ENCODE assay signal across 8 cellular contexts in the genomic region with DNA sequence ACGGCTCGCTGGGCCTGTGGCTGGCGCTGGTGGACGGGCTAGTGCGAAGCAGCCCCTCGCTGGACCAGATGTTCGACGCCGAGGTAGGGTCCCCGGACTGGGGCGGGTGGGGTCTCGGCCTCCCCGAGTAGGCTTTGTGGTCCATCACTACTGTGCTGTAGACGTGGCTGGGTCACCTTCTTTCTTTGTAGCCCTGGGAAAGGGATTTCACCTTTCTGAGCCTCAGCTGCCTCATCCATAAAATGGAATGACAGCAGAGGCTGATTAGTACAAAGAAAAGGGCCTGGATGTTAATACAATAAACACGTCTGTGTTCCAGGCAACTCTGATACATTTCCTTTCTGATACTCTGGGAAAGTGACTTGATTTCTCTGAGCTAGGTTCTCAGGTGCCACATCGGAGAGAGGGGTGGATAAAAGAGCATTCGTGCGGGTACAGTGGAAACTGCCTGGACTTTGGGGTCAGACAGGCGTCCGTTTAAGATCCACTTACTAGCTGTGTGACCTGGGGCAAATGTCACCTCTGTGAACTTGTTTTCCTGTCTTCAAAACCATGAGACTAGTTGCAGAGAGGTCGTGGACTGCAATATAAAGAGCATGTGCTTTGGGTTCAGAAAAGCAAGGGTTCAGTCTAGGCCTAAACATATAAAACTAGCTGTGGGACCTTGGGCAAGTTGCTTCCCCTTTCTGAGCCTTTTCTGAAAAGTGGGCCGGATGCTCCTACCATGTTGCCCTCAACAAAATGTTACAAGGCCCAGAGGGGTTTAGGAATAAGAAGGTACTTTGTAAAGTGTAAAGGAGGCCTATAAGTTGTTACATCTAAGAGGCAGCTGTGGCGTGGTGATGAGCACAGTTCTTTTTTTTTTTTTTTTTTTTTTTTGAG. TPM values are rescaled to one million over a fixed set of nuclear protein-coding genes. Genes with fewer than 3 reads are reported as not detected.
DNase-seq lines count a peak whose midpoint lies in the region; ATAC-seq and TF ChIP-seq lines count a peak whose summit lies in the region.

No MANE protein-coding gene starts in this region.

- peaks cover 35% of the 10 kb centered on the region for H3K36me3 Mint-ChIP-seq in activated CD8-positive, alpha-beta T cell treated with anti-CD3 and anti-CD28 coated beads, Interleukin-2, amount 10 ng/mL, durations not matched to agents 7 days and 5 days (ENCODE audit: low read depth)

- no peak for TF ChIP-seq EP300 in suprapubic skin (IDR thresholded peaks at IDR 0.05)

- H3K4me1 Mint-ChIP-seq in activated CD8-positive, alpha-beta T cell treated with anti-CD3 and anti-CD28 coated beads, Interleukin-2, amount 10 ng/mL, durations not matched to agents 7 days and 5 days (ENCODE audit: low read depth) = peaks cover 63% of the 10 kb centered on the region

- CTCF ChIA-PET in activated CD8-positive, alpha-beta T cell treated with anti-CD3 and anti-CD28 coated beads, Interleukin-2, amount 10 ng/mL, durations not matched to agents 7 days and 5 days (lab: Charles Lee) = interaction anchor here (0.6 to 20.4 kb wide), 32 partner anchors 10 to 408 kb away, joined by 3 to 606 read pairs (median 6); a partner anchor contains a TSS

- peak; percentile 13 for DNase-seq in activated CD4-positive, CD25-positive, alpha-beta regulatory T cell treated with anti-CD3 and anti-CD28 coated beads, Interleukin-2, amount 50 U/mL, for 72 hours
- DNase-seq in activated CD4-positive, CD25-positive, alpha-beta regulatory T cell (lab: John Stamatoyannopoulos, UW) = no peak
- DNase-seq in activated CD8-positive, alpha-beta T cell treated with anti-CD3 and anti-CD28 coated beads, Interleukin-2, amount 10 ng/mL, durations not matched to agents 7 days and 5 days = no peak
- DNase-seq in suprapubic skin (ENCODE audit: low spot score in 2 of 2) (no peak), ACHN (no peak), anterior cingulate cortex (lab: John Stamatoyannopoulos, UW) (no peak)
- DNase-seq in activated effector memory CD4-positive, alpha-beta T cell treated with anti-CD3 and anti-CD28 coated beads, Interleukin-2, amount 50 U/mL, for 16 hours = no peak

- no peaks in the 10 kb centered on the region for H3K27me3 Mint-ChIP-seq in activated CD8-positive, alpha-beta T cell treated with anti-CD3 and anti-CD28 coated beads, Interleukin-2, amount 10 ng/mL, durations not matched to agents 7 days and 5 days (ENCODE audit: low read depth)

- H3K36me3 ChIP-seq in iPS-20b (ENCODE audit: insufficient read depth, low read depth, low read length) (peaks cover 37% of the 10 kb centered on the region), suprapubic skin (peaks cover 32% of the 10 kb centered on the region)

- H3K4me1 ChIP-seq in iPS-20b (ENCODE audit: insufficient read depth, low read length) = peaks cover 5% of the 10 kb centered on the region; the same call in 1 of the 2 replicates
- peaks cover 39% of the 10 kb centered on the region for H3K4me1 ChIP-seq in suprapubic skin

- peak overlapping the region; percentile 97 for H3K4me3 Mint-ChIP-seq in activated CD8-positive, alpha-beta T cell treated with anti-CD3 and anti-CD28 coated beads, Interleukin-2, amount 10 ng/mL, durations not matched to agents 7 days and 5 days

- H3K27me3 ChIP-seq in iPS-20b (ENCODE audit: insufficient read depth, low read length) (no peaks in the 10 kb centered on the region), suprapubic skin (no peaks in the 10 kb centered on the region)

- no peaks in the 10 kb centered on the region for H3K9me3 Mint-ChIP-seq in activated CD8-positive, alpha-beta T cell treated with anti-CD3 and anti-CD28 coated beads, Interleukin-2, amount 10 ng/mL, durations not matched to agents 7 days and 5 days (ENCODE audit: insufficient read depth)

- POLR2A ChIA-PET in activated CD8-positive, alpha-beta T cell treated with anti-CD3 and anti-CD28 coated beads, Interleukin-2, amount 10 ng/mL, durations not matched to agents 7 days and 5 days (lab: Charles Lee) = interaction anchor here (0.6 to 2.8 kb wide), 11 partner anchors 9 to 80 kb away, joined by 4 to 31 read pairs (median 6); a partner anchor contains a TSS

- peak overlapping the region; percentile 93 for H3K27ac Mint-ChIP-seq in activated CD8-positive, alpha-beta T cell treated with anti-CD3 and anti-CD28 coated beads, Interleukin-2, amount 10 ng/mL, durations not matched to agents 7 days and 5 days

- H3K27ac ChIP-seq in iPS-20b (ENCODE audit: low read length) (no peak overlapping the region), suprapubic skin (peak overlapping the region; percentile 95)

- H3K9ac ChIP-seq in iPS-20b (ENCODE audit: low read depth, low read length) = peak overlapping the region; percentile 86; the same call in 1 of the 2 replicates

- in situ Hi-C loops in ACHN (cut with HindIII; ENCODE audit: low pct_ligation_motif_present, low pct_unique_long_range_greater_than_20kb, low sequenced_read_pairs) = no loop called here

- no peak for TF ChIP-seq CTCF in suprapubic skin (IDR thresholded peaks at IDR 0.05)

- no peak for ATAC-seq in activated CD8-positive, alpha-beta T cell treated with anti-CD3 and anti-CD28 coated beads, Interleukin-2, amount 10 ng/mL, durations not matched to agents 7 days and 5 days

- no peak for TF ChIP-seq POLR2A in suprapubic skin (IDR thresholded peaks at IDR 0.05)

- peak overlapping the region; percentile 92 for H3K4me3 ChIP-seq in iPS-20b (ENCODE audit: low read length)
- peak overlapping the region; percentile 82 for H3K4me3 ChIP-seq in suprapubic skin

- H3K9me3 ChIP-seq in iPS-20b (ENCODE audit: insufficient read depth, low read depth, low read length) (no peaks in the 10 kb centered on the region), suprapubic skin (no peaks in the 10 kb centered on the region)

- 20% methylated on average over 17 of the region's 23 CpGs for WGBS in suprapubic skin

RNA-seq across cellular contexts. Expression of a gene that starts 0.9 kb away (rescaled TPM):
- 10 to 100 TPM; 28.0 to 30.8 TPM for total RNA-seq in activated CD8-positive, alpha-beta T cell treated with anti-CD3 and anti-CD28 coated beads, Interleukin-2, amount 10 ng/mL, durations not matched to agents 7 days and 5 days
- total RNA-seq in suprapubic skin = 10 to 100 TPM; 30.9 to 49.5 (median 38.7) TPM

RNA-seq across cellular contexts. Expression of a gene that starts 14.3 kb away (rescaled TPM):
- under 1 TPM in 1 of 2 experiments, not detected in 1; 0.16 TPM for total RNA-seq in activated CD8-positive, alpha-beta T cell treated with anti-CD3 and anti-CD28 coated beads, Interleukin-2, amount 10 ng/mL, durations not matched to agents 7 days and 5 days
- total RNA-seq in suprapubic skin = under 1 TPM in 1 of 4 donors, not detected in 3; 0.32 TPM

RNA-seq across cellular contexts. Expression of a gene that starts 15.6 kb away (rescaled TPM):
- total RNA-seq in activated CD8-positive, alpha-beta T cell treated with anti-CD3 and anti-CD28 coated beads, Interleukin-2, amount 10 ng/mL, durations not matched to agents 7 days and 5 days = 1 to 10 TPM; 6.6 to 6.7 TPM
- 100 to 1,000 TPM; 156 to 255 (median 216) TPM for total RNA-seq in suprapubic skin

RNA-seq across cellular contexts. Expression of a gene that starts 44.2 kb away (rescaled TPM):
- 1 to 10 TPM; 8.1 to 10.0 TPM for total RNA-seq in activated CD8-positive, alpha-beta T cell treated with anti-CD3 and anti-CD28 coated beads, Interleukin-2, amount 10 ng/mL, durations not matched to agents 7 days and 5 days
- 10 to 100 TPM; 42.4 to 72.3 (median 49.7) TPM for total RNA-seq in suprapubic skin

RNA-seq across cellular contexts. Expression of a gene that starts 52.1 kb away (rescaled TPM):
- total RNA-seq in activated CD8-positive, alpha-beta T cell treated with anti-CD3 and anti-CD28 coated beads, Interleukin-2, amount 10 ng/mL, durations not matched to agents 7 days and 5 days = 10 to 100 TPM; 59.6 to 62.4 TPM
- 10 to 100 TPM; 44.6 to 77.8 (median 51.8) TPM for total RNA-seq in suprapubic skin

Comparison
In these comparisons a context has a peak if more than half of its experiments do, and no peak if none do; other contexts are left out.
1. RNA of a gene that starts 15.6 kb away (total RNA-seq): 156 to 255 TPM in suprapubic skin; 6.6 to 6.7 TPM in activated CD8-positive, alpha-beta T cell treated with anti-CD3 and anti-CD28 coated beads, Interleukin-2, amount 10 ng/mL, durations not matched to agents 7 days and 5 days; every median in the first group is over 10 times any median in the second.